Comparison of ENCODE assay signal across 8 cellular contexts in genomic region chr11:28677719-28678118, GRCh38.
"Had no signal": no experiment of that assay in that cellular context is flagged by ENCODE, and none has a peak within 500 bp of the region (broad histone marks: within the 10 kb centered on the region; RNA-seq: fewer than 3 reads in every experiment).

No MANE protein-coding gene starts in this region.

- H3K4me3 ChIP-seq: GM12878 had no signal

- FAIRE-seq: G401.6, GM12878, GM12891, GM12892, GM18507, GM19239 had no signal

- DNase-seq: GDM1, GF-D8 had no signal

- ATAC-seq: GM12878 had no signal
